In the genomic region with DNA sequence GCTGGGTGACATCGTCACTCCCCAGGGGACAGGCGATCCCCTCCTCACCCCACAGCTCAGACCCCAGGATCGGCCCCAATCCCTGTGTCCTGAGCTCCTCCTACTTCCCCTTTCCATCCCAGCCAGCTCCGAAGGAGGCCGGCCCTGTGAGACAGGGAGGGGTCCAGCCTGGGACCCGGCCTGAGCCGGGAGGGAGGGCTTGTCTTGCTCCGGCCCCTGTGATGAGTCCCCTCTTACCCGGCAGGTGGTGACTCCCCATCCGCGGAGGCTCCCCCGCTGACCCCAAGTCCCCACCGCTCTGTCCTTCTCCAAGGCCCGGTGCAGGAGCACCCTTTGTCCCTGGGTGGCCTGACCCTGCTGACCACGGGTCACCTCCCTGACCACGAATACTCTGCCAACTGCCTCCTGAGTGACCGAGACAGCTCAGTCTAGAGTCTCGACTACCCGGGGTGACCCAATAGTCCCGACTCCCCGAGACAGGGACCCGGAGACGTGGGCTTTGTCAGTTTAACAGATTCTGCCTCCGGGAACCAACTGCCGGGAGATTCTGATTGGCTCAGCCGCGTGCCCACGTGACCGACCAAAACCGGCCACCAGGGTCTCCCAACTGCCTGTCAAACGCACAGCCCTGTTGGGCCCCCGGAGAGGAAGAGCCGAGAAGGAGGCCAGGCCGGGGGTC, we compare ENCODE assay signal across 8 cellular contexts.
DNase-seq lines count a peak whose midpoint lies in the region; ATAC-seq and TF ChIP-seq lines count a peak whose summit lies in the region.

No MANE protein-coding gene starts in this region.

- WGBS in HUES64: 50% methylated on average over 34 of the region's 34 CpGs
- 90% methylated on average over 34 of the region's 34 CpGs for WGBS in hepatocyte (ENCODE audit: low lambda C conversion rate, missing lambda C conversion rate)

- H3K27me3 ChIP-seq in HUES64 (ENCODE audit: insufficient read depth, low read length): no peaks in the 10 kb centered on the region
- no peaks in the 10 kb centered on the region for H3K27me3 ChIP-seq in brain microvascular endothelial cell (replicated peaks)
- no peaks in the 10 kb centered on the region for H3K27me3 ChIP-seq in hepatocyte

- H3K4me3 ChIP-seq in HUES64 (ENCODE audit: low read length) (peak overlapping the region; percentile 74), brain microvascular endothelial cell (ENCODE audit: low read depth, low read length) (peak overlapping the region; percentile 63), hepatocyte (no peak overlapping the region)

- H3K9ac ChIP-seq in HUES64 (ENCODE audit: low read depth, low read length): peak overlapping the region; percentile 34

- peak overlapping the region; percentile 60 to 67 for H3K4me3 Mint-ChIP-seq in stimulated activated naive CD8-positive, alpha-beta T cell treated with anti-CD3 and anti-CD28 coated beads, Interleukin-15, amount 100 ng/mL, for 72 hours

- H3K36me3 ChIP-seq in HUES64 (ENCODE audit: insufficient read depth, low read length) (no peaks in the 10 kb centered on the region), brain microvascular endothelial cell (replicated peaks) (no peaks in the 10 kb centered on the region), hepatocyte (replicated peaks; ENCODE audit: insufficient read depth, low read depth) (no peaks in the 10 kb centered on the region)

- no peaks in the 10 kb centered on the region for H3K9me3 ChIP-seq in HUES64 (ENCODE audit: insufficient read depth, low read depth, low read length)
- H3K9me3 ChIP-seq in hepatocyte (ENCODE audit: low read depth): no peaks in the 10 kb centered on the region

- in situ Hi-C loops in brain microvascular endothelial cell (cut with HindIII; ENCODE audit: low pct_ligation_motif_present, low sequenced_read_pairs): no loop called here

- H3K4me1 Mint-ChIP-seq in stimulated activated naive CD8-positive, alpha-beta T cell treated with anti-CD3 and anti-CD28 coated beads, Interleukin-15, amount 100 ng/mL, for 72 hours: peaks cover 9% of the 10 kb centered on the region

- no peaks in the 10 kb centered on the region for H3K79me2 ChIP-seq in hepatocyte

- H3K9me2 ChIP-seq in hepatocyte (replicated peaks; ENCODE audit: insufficient read depth): no peaks in the 10 kb centered on the region

- peak; percentile 60 for ATAC-seq in stimulated activated naive CD8-positive, alpha-beta T cell treated with anti-CD3 and anti-CD28 coated beads, Interleukin-15, amount 100 ng/mL, for 72 hours
- ATAC-seq in GM18511 (IDR thresholded peaks at IDR 0.05; ENCODE audit: unreplicated experiment) (no peak), GM19452 (IDR thresholded peaks at IDR 0.05; ENCODE audit: unreplicated experiment) (no peak)

- H3K4me1 ChIP-seq in HUES64 (ENCODE audit: insufficient read depth, low read length) (no peaks in the 10 kb centered on the region), hepatocyte (ENCODE audit: insufficient read depth) (no peaks in the 10 kb centered on the region)

- H2AFZ ChIP-seq in hepatocyte: no peak overlapping the region

- no peak overlapping the region for H3K4me2 ChIP-seq in hepatocyte

- H3K27ac Mint-ChIP-seq in stimulated activated naive CD8-positive, alpha-beta T cell treated with anti-CD3 and anti-CD28 coated beads, Interleukin-15, amount 100 ng/mL, for 72 hours: peak overlapping the region in 1 of 2 donors; percentile 63

- DNase-seq in GM03348 (ENCODE audit: low spot score) (peak; percentile 92), brain microvascular endothelial cell (peak; percentile 10), kidney tubule cell (ENCODE audit: low spot score) (peak; percentile 9), hepatocyte (ENCODE audit: low spot score) (no peak)
- peak in 1 of 2 donors; percentile 36 for DNase-seq in stimulated activated naive CD8-positive, alpha-beta T cell treated with anti-CD3 and anti-CD28 coated beads, Interleukin-15, amount 100 ng/mL, for 72 hours

- no peaks in the 10 kb centered on the region for H4K20me1 ChIP-seq in hepatocyte (ENCODE audit: insufficient read depth, poor library complexity, severe bottlenecking)

- H3K9me3 Mint-ChIP-seq in stimulated activated naive CD8-positive, alpha-beta T cell treated with anti-CD3 and anti-CD28 coated beads, Interleukin-15, amount 100 ng/mL, for 72 hours: no peaks in the 10 kb centered on the region

- H3K27ac ChIP-seq in HUES64 (ENCODE audit: low read depth, low read length): no peak overlapping the region
- no peak overlapping the region for H3K27ac ChIP-seq in brain microvascular endothelial cell
- H3K27ac ChIP-seq in hepatocyte: no peak overlapping the region

- peak; percentile 29 for TF ChIP-seq CTCF in brain microvascular endothelial cell (IDR thresholded peaks at IDR 0.05; ENCODE audit: low read depth, low read length, missing control alignments)
- no peak for TF ChIP-seq CTCF in hepatocyte (IDR thresholded peaks at IDR 0.05; ENCODE audit: poor library complexity)

- H3K27me3 Mint-ChIP-seq in stimulated activated naive CD8-positive, alpha-beta T cell treated with anti-CD3 and anti-CD28 coated beads, Interleukin-15, amount 100 ng/mL, for 72 hours: peaks cover 13% of the 10 kb centered on the region
